27 cellular contexts compared by ENCODE assay signal in genomic region chr3:67215690-67216089, GRCh38.
"Had no signal": no experiment of that assay in that cellular context is flagged by ENCODE, and none has a peak within 500 bp of the region (broad histone marks: within the 10 kb centered on the region; RNA-seq: fewer than 3 reads in every experiment).

No MANE protein-coding gene starts in this region.

- H3K27ac ChIP-seq: gastroesophageal sphincter, hepatocyte, left ventricle myocardium inferior, neutrophil, ovary, right lobe of liver, testis, transverse colon had no signal

- H3K4me1 ChIP-seq: gastroesophageal sphincter, left ventricle myocardium inferior, right lobe of liver, testis, transverse colon had no signal

- H3K27me3 ChIP-seq: gastroesophageal sphincter, hepatocyte, neutrophil, ovary, right lobe of liver, testis, transverse colon had no signal

- H3K79me2 ChIP-seq: hepatocyte had no signal

- H3K4me1 Mint-ChIP-seq: activated B cell treated with CpG ODN at 0.5 μM for 24 hours; activated CD4-positive, alpha-beta T cell treated with anti-CD3 and anti-CD28 coated beads for 36 hours; naive B cell had no signal

- H3K36me3 ChIP-seq: gastroesophageal sphincter, left ventricle myocardium inferior, neutrophil, ovary, right lobe of liver, transverse colon had no signal

- H3K4me3 Mint-ChIP-seq: activated B cell treated with CpG ODN at 0.5 μM for 24 hours; activated CD4-positive, alpha-beta T cell treated with anti-CD3 and anti-CD28 coated beads for 36 hours; activated T-helper 1 cell treated with anti-CD3 and anti-CD28 coated beads, Interleukin-12 subunit alpha, Interleukin-12 subunit beta, Interleukin-2, Interleukin-4 antibody, amounts not matched to agents 30 ng/mL and 10 ng/mL and 1 ng/mL, durations not matched to agents 14 hours and 24 hours and 36 hours; effector memory CD8-positive, alpha-beta T cell; naive B cell; nephron progenitor cell had no signal

- H3K9me3 Mint-ChIP-seq: activated B cell treated with CpG ODN at 0.5 μM for 24 hours; activated T-helper 1 cell treated with anti-CD3 and anti-CD28 coated beads, Interleukin-12 subunit alpha, Interleukin-12 subunit beta, Interleukin-2, Interleukin-4 antibody, amounts not matched to agents 30 ng/mL and 10 ng/mL and 1 ng/mL, durations not matched to agents 14 hours and 24 hours and 36 hours; effector memory CD8-positive, alpha-beta T cell; nephron progenitor cell had no signal

- H3K27me3 Mint-ChIP-seq: activated B cell treated with CpG ODN at 0.5 μM for 24 hours; activated CD4-positive, alpha-beta T cell treated with anti-CD3 and anti-CD28 coated beads for 36 hours had no signal

- H3K36me3 Mint-ChIP-seq: naive B cell had no signal

- ATAC-seq: activated CD4-positive, alpha-beta T cell treated with anti-CD3 and anti-CD28 coated beads for 36 hours; effector memory CD8-positive, alpha-beta T cell; gastroesophageal sphincter; right lobe of liver; stimulated activated naive CD8-positive, alpha-beta T cell treated with anti-CD3 and anti-CD28 coated beads, Interleukin-15, Interleukin-2, amounts not matched to agents 100 U/mL and 50 U/mL, for 24 hours had no signal

- H3K4me3 ChIP-seq: gastroesophageal sphincter, hepatocyte, left ventricle myocardium inferior, ovary, right lobe of liver, testis, transverse colon had no signal

- DNase-seq: activated B cell treated with CpG ODN at 0.5 μM for 24 hours; activated CD4-positive, alpha-beta T cell treated with anti-CD3 and anti-CD28 coated beads for 36 hours; activated CD8-positive, alpha-beta memory T cell treated with anti-CD3 and anti-CD28 coated beads for 24 hours; activated CD8-positive, alpha-beta memory T cell treated with anti-CD3 and anti-CD28 coated beads, Interleukin-2, amount 50 U/mL, for 4 hours; activated gamma-delta T cell treated with Interleukin-2 at 50 U/mL for 16 hours; activated naive CD4-positive, alpha-beta T cell treated with anti-CD3 and anti-CD28 coated beads, Interleukin-2, amount 50 U/mL, for 16 hours; activated T-cell treated with anti-CD3 and anti-CD28 coated beads, Interleukin-2, amount 50 U/mL, for 1 hour; amniotic stem cell; caudate nucleus; cortex of kidney; effector memory CD8-positive, alpha-beta T cell; erythroblast; islet precursor cell; left ventricle myocardium inferior; naive B cell; nephron progenitor cell; ovary; right lobe of liver; stimulated activated CD4-positive, alpha-beta T cell treated with anti-CD3 and anti-CD28 coated beads, Interleukin-2, amount 100 ng/mL, for 48 hours; stimulated activated naive CD8-positive, alpha-beta T cell treated with anti-CD3 and anti-CD28 coated beads, Interleukin-15, Interleukin-2, amounts not matched to agents 100 U/mL and 50 U/mL, for 24 hours; testis; transverse colon had no signal

- H3K27ac Mint-ChIP-seq: activated B cell treated with CpG ODN at 0.5 μM for 24 hours; activated CD4-positive, alpha-beta T cell treated with anti-CD3 and anti-CD28 coated beads for 36 hours; activated T-helper 1 cell treated with anti-CD3 and anti-CD28 coated beads, Interleukin-12 subunit alpha, Interleukin-12 subunit beta, Interleukin-2, Interleukin-4 antibody, amounts not matched to agents 30 ng/mL and 10 ng/mL and 1 ng/mL, durations not matched to agents 14 hours and 24 hours and 36 hours; effector memory CD8-positive, alpha-beta T cell; naive B cell; nephron progenitor cell; progenitor cell of endocrine pancreas had no signal

- H2AFZ ChIP-seq: hepatocyte had no signal

- H3K4me2 ChIP-seq: hepatocyte had no signal
